ENCODE assay signal across 2 cellular contexts in the genomic region with DNA sequence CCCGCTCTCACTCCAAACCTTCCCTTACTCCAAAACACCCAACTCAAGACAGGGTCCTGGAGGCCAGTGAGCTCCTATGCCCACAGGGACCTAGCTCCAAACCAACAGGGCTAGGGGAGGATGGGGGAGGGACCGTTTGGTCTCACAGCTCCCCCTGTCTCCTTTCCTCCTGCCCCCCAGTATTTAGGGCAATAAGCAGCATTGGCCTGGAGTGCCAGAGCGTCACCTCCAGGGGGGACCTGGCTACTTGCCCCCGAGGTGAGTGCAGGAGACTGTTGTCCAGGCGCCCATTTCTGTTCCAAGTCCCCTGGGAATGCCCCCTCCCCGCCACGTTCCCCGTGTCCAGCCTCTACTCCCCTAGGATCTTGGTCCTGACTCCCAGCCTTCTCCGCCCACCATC.
TF ChIP-seq lines count a peak whose summit lies in the region.

No MANE protein-coding gene starts in this region.

TF ChIP-seq in A549, 52 proteins besides CTCF, POLR2A, EP300 and RAD21:
- TF ChIP-seq, protein P1, sequence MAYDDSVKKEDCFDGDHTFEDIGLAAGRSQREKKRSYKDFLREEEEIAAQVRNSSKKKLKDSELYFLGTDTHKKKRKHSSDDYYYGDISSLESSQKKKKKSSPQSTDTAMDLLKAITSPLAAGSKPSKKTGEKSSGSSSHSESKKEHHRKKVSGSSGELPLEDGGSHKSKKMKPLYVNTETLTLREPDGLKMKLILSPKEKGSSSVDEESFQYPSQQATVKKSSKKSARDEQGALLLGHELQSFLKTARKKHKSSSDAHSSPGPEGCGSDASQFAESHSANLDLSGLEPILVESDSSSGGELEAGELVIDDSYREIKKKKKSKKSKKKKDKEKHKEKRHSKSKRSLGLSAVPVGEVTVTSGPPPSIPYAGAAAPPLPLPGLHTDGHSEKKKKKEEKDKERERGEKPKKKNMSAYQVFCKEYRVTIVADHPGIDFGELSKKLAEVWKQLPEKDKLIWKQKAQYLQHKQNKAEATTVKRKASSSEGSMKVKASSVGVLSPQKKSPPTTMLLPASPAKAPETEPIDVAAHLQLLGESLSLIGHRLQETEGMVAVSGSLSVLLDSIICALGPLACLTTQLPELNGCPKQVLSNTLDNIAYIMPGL (CRISPR knock-in tag; IDR thresholded peaks at IDR 0.05; ENCODE audit: borderline replicate concordance): no peak
- no peak for TF ChIP-seq EHF (CRISPR knock-in tag; IDR thresholded peaks at IDR 0.05)

TF ChIP-seq in GM23338, 12 proteins besides CTCF, POLR2A, EP300 and RAD21:
- TF ChIP-seq JUNB (IDR thresholded peaks at IDR 0.05; ENCODE audit: unreplicated experiment): no peak
- TF ChIP-seq POLR2AphosphoS5 (IDR thresholded peaks at IDR 0.05; ENCODE audit: low read depth): no peak
- TF ChIP-seq EZH2phosphoT487 (IDR thresholded peaks at IDR 0.05; ENCODE audit: unreplicated experiment): no peak
- TF ChIP-seq, protein P2, sequence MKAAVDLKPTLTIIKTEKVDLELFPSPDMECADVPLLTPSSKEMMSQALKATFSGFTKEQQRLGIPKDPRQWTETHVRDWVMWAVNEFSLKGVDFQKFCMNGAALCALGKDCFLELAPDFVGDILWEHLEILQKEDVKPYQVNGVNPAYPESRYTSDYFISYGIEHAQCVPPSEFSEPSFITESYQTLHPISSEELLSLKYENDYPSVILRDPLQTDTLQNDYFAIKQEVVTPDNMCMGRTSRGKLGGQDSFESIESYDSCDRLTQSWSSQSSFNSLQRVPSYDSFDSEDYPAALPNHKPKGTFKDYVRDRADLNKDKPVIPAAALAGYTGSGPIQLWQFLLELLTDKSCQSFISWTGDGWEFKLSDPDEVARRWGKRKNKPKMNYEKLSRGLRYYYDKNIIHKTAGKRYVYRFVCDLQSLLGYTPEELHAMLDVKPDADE (IDR thresholded peaks at IDR 0.05): no peak
- no peak for TF ChIP-seq NANOG (IDR thresholded peaks at IDR 0.05; ENCODE audit: borderline replicate concordance)
- TF ChIP-seq CREB1 (CRISPR knock-in tag; IDR thresholded peaks at IDR 0.05; ENCODE audit: low read depth): no peak
- TF ChIP-seq, protein P3, sequence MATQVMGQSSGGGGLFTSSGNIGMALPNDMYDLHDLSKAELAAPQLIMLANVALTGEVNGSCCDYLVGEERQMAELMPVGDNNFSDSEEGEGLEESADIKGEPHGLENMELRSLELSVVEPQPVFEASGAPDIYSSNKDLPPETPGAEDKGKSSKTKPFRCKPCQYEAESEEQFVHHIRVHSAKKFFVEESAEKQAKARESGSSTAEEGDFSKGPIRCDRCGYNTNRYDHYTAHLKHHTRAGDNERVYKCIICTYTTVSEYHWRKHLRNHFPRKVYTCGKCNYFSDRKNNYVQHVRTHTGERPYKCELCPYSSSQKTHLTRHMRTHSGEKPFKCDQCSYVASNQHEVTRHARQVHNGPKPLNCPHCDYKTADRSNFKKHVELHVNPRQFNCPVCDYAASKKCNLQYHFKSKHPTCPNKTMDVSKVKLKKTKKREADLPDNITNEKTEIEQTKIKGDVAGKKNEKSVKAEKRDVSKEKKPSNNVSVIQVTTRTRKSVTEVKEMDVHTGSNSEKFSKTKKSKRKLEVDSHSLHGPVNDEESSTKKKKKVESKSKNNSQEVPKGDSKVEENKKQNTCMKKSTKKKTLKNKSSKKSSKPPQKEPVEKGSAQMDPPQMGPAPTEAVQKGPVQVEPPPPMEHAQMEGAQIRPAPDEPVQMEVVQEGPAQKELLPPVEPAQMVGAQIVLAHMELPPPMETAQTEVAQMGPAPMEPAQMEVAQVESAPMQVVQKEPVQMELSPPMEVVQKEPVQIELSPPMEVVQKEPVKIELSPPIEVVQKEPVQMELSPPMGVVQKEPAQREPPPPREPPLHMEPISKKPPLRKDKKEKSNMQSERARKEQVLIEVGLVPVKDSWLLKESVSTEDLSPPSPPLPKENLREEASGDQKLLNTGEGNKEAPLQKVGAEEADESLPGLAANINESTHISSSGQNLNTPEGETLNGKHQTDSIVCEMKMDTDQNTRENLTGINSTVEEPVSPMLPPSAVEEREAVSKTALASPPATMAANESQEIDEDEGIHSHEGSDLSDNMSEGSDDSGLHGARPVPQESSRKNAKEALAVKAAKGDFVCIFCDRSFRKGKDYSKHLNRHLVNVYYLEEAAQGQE (IDR thresholded peaks at IDR 0.05; ENCODE audit: unreplicated experiment): no peak
- no peak for TF ChIP-seq STAT1 (IDR thresholded peaks at IDR 0.05; ENCODE audit: unreplicated experiment)
- no peak for TF ChIP-seq ZNF331 (CRISPR knock-in tag; IDR thresholded peaks at IDR 0.05; ENCODE audit: low read depth)
- TF ChIP-seq ZNF114 (CRISPR knock-in tag; IDR thresholded peaks at IDR 0.05): no peak
- TF ChIP-seq, protein P4, sequence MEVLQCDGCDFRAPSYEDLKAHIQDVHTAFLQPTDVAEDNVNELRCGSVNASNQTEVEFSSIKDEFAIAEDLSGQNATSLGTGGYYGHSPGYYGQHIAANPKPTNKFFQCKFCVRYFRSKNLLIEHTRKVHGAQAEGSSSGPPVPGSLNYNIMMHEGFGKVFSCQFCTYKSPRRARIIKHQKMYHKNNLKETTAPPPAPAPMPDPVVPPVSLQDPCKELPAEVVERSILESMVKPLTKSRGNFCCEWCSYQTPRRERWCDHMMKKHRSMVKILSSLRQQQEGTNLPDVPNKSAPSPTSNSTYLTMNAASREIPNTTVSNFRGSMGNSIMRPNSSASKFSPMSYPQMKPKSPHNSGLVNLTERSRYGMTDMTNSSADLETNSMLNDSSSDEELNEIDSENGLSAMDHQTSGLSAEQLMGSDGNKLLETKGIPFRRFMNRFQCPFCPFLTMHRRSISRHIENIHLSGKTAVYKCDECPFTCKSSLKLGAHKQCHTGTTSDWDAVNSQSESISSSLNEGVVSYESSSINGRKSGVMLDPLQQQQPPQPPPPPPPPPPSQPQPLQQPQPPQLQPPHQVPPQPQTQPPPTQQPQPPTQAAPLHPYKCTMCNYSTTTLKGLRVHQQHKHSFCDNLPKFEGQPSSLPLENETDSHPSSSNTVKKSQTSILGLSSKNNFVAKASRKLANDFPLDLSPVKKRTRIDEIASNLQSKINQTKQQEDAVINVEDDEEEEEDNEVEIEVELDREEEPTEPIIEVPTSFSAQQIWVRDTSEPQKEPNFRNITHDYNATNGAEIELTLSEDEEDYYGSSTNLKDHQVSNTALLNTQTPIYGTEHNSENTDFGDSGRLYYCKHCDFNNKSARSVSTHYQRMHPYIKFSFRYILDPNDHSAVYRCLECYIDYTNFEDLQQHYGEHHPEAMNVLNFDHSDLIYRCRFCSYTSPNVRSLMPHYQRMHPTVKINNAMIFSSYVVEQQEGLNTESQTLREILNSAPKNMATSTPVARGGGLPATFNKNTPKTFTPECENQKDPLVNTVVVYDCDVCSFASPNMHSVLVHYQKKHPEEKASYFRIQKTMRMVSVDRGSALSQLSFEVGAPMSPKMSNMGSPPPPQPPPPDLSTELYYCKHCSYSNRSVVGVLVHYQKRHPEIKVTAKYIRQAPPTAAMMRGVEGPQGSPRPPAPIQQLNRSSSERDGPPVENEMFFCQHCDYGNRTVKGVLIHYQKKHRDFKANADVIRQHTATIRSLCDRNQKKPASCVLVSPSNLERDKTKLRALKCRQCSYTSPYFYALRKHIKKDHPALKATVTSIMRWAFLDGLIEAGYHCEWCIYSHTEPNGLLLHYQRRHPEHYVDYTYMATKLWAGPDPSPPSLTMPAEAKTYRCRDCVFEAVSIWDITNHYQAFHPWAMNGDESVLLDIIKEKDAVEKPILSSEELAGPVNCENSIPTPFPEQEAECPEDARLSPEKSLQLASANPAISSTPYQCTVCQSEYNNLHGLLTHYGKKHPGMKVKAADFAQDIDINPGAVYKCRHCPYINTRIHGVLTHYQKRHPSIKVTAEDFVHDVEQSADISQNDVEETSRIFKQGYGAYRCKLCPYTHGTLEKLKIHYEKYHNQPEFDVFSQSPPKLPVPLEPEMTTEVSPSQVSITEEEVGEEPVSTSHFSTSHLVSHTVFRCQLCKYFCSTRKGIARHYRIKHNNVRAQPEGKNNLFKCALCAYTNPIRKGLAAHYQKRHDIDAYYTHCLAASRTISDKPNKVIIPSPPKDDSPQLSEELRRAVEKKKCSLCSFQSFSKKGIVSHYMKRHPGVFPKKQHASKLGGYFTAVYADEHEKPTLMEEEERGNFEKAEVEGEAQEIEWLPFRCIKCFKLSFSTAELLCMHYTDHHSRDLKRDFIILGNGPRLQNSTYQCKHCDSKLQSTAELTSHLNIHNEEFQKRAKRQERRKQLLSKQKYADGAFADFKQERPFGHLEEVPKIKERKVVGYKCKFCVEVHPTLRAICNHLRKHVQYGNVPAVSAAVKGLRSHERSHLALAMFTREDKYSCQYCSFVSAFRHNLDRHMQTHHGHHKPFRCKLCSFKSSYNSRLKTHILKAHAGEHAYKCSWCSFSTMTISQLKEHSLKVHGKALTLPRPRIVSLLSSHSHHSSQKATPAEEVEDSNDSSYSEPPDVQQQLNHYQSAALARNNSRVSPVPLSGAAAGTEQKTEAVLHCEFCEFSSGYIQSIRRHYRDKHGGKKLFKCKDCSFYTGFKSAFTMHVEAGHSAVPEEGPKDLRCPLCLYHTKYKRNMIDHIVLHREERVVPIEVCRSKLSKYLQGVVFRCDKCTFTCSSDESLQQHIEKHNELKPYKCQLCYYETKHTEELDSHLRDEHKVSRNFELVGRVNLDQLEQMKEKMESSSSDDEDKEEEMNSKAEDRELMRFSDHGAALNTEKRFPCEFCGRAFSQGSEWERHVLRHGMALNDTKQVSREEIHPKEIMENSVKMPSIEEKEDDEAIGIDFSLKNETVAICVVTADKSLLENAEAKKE (CRISPR knock-in tag; IDR thresholded peaks at IDR 0.05): no peak
- TF ChIP-seq EZH2 (IDR thresholded peaks at IDR 0.05; ENCODE audit: low read depth, unreplicated experiment): no peak
TF ChIP-seq in GM23338: peak in this region for 0.
